Comparison of ENCODE assay signal across 8 cellular contexts in genomic region chr6:136290406-136291010, GRCh38. TPM values are rescaled to one million over a fixed set of nuclear protein-coding genes. Genes with fewer than 3 reads are reported as not detected.
DNase-seq lines count a peak whose midpoint lies in the region; ATAC-seq, FAIRE-seq and TF ChIP-seq lines count a peak whose summit lies in the region.

No MANE protein-coding gene starts in this region.

- no peak overlapping the region for H4K5ac ChIP-seq in H9 (ENCODE audit: insufficient read length, low read depth, low read length)

- no peak for TF ChIP-seq CTCF in H9 (conservative IDR thresholded peaks at IDR 0.05)
- TF ChIP-seq CTCF in NB4 (IDR thresholded peaks at IDR 0.05; ENCODE audit: low read depth, low read length): no peak
- TF ChIP-seq CTCF in psoas muscle (IDR thresholded peaks at IDR 0.05): no peak

- peaks cover 0 to 9% (median 4%) of the 10 kb centered on the region in 3 experiments; a peak in 5 of 7 replicates for H3K36me3 Mint-ChIP-seq in H9 (ENCODE audit: insufficient read depth in 1 of 3, low read depth in 3 of 3)
- peaks cover 23% of the 10 kb centered on the region for H3K36me3 Mint-ChIP-seq in activated naive CD8-positive, alpha-beta T cell treated with anti-CD3 and anti-CD28 coated beads, Interleukin-2, amount 50 U/mL, for 24 hours (ENCODE audit: low read depth)

- peaks cover 8% of the 10 kb centered on the region for H3K23me2 ChIP-seq in H9 (ENCODE audit: insufficient read length, low read depth, low read length, poor library complexity, severe bottlenecking)

- no peaks in the 10 kb centered on the region for H3K36me3 ChIP-seq in psoas muscle (ENCODE audit: insufficient read depth in 1 of 2, low read depth in 1 of 2)

- peaks cover 33% of the 10 kb centered on the region for H3K79me2 ChIP-seq in H9 (ENCODE audit: insufficient read depth, low read length)

- H2BK15ac ChIP-seq in H9 (ENCODE audit: low read depth, low read length): no peak overlapping the region

- DNase-seq in DMS79 (lab: John Stamatoyannopoulos, UW) (peak; percentile 84), H9 (peak; percentile 52), NB4 (ENCODE audit: low read depth) (peak; percentile 92), SW480 (ENCODE audit: low spot score) (peak; percentile 81), left cardiac atrium (peak; percentile 87), psoas muscle (peak; percentile 87 to 94), urothelium cell line (ENCODE audit: low spot score) (peak; percentile 57)
- peak; percentile 72 for DNase-seq in activated naive CD8-positive, alpha-beta T cell treated with anti-CD3 and anti-CD28 coated beads, Interleukin-2, amount 50 U/mL, for 24 hours

- H2AK5ac ChIP-seq in H9 (ENCODE audit: insufficient read length, low read length): no peak overlapping the region

- peak overlapping the region; percentile 97 for H3K4me3 ChIP-seq in NB4 (ENCODE audit: low read depth, low read length)
- peak overlapping the region; percentile 96 for H3K4me3 ChIP-seq in psoas muscle

- peaks cover 0 to 6% of the 10 kb centered on the region in 2 experiments; a peak in 2 of 5 replicates for H3K9me3 Mint-ChIP-seq in H9
- H3K9me3 Mint-ChIP-seq in activated naive CD8-positive, alpha-beta T cell treated with anti-CD3 and anti-CD28 coated beads, Interleukin-2, amount 50 U/mL, for 24 hours: no peaks in the 10 kb centered on the region

- intact Hi-C loops in left cardiac atrium (cut with DNase I): no loop called here
- intact Hi-C loops in psoas muscle (cut with DNase I): no loop called here

- no peak for FAIRE-seq in urothelium cell line (lab: Jason Lieb, UNC)

- H3K4me1 ChIP-seq in H9 (ENCODE audit: insufficient read depth, low read length): no peaks in the 10 kb centered on the region
- peaks cover 38% of the 10 kb centered on the region for H3K4me1 ChIP-seq in psoas muscle

- H3K9ac ChIP-seq in H9 (ENCODE audit: extremely low read depth, insufficient read length, low read length): peak overlapping the region; percentile 84

- H3K14ac ChIP-seq in H9 (ENCODE audit: insufficient read depth, low read length): no peak overlapping the region

- no peak overlapping the region for H2BK12ac ChIP-seq in H9 (ENCODE audit: insufficient read length, low read depth, low read length)

- peaks cover 2% of the 10 kb centered on the region; the same call in 1 of the 2 replicates for H3K27me3 Mint-ChIP-seq in H9 (ENCODE audit: low read depth)
- H3K27me3 Mint-ChIP-seq in activated naive CD8-positive, alpha-beta T cell treated with anti-CD3 and anti-CD28 coated beads, Interleukin-2, amount 50 U/mL, for 24 hours: peaks cover 8% of the 10 kb centered on the region

- H3K4ac ChIP-seq in H9 (ENCODE audit: low read depth, low read length): no peak overlapping the region; the same call in 1 of the 2 replicates

- no peaks in the 10 kb centered on the region for H3K79me1 ChIP-seq in H9 (ENCODE audit: insufficient read depth, low read depth, low read length, poor library complexity, severe bottlenecking)

- H4K91ac ChIP-seq in H9 (ENCODE audit: insufficient read length, low read depth, low read length): no peak overlapping the region

- TF ChIP-seq POLR2A in NB4 (IDR thresholded peaks at IDR 0.05; ENCODE audit: extremely low read depth, insufficient read length): no peak

- no peak overlapping the region for H2BK120ac ChIP-seq in H9 (ENCODE audit: low read depth, low read length, poor library complexity, severe bottlenecking)

- H3K18ac ChIP-seq in H9 (ENCODE audit: insufficient read length, low read depth, low read length): peak overlapping the region; percentile 64

- H4K8ac ChIP-seq in H9 (replicated peaks; ENCODE audit: insufficient read length, low read depth, low read length): peak overlapping the region; percentile 18

- H3K9me3 ChIP-seq in H9 (ENCODE audit: control insufficient read depth, low read depth, low read length): no peaks in the 10 kb centered on the region
- H3K9me3 ChIP-seq in psoas muscle: no peaks in the 10 kb centered on the region

- no peak overlapping the region for H3T11ph ChIP-seq in H9 (ENCODE audit: low read length)

- H3K4me2 ChIP-seq in H9 (ENCODE audit: insufficient read depth, insufficient read length, low read length): peak overlapping the region; percentile 90

- ATAC-seq in activated naive CD8-positive, alpha-beta T cell treated with anti-CD3 and anti-CD28 coated beads, Interleukin-2, amount 50 U/mL, for 24 hours: peak; percentile 52
- peak; percentile 45 to 59 for ATAC-seq in left cardiac atrium
- peak; percentile 76 to 80 (median 78) for ATAC-seq in psoas muscle

- no peak overlapping the region for H3K23ac ChIP-seq in H9 (ENCODE audit: insufficient read length, low read depth, low read length)

- no CpG with 5 or more reads among the region's 22 CpGs for WGBS in H9 (ENCODE audit: extremely low coverage, insufficient read length, low lambda C conversion rate)
- WGBS in psoas muscle, 3 donors: 0 to 1% (median 1%) methylated on average over 22 of the region's 22 CpGs

- H3K27ac ChIP-seq in H9 (ENCODE audit: insufficient read length, low read depth, low read length) (peak overlapping the region; percentile 47), psoas muscle (peak overlapping the region; percentile 100)

- H3K27ac Mint-ChIP-seq in H9: peak overlapping the region; percentile 100
- H3K27ac Mint-ChIP-seq in activated naive CD8-positive, alpha-beta T cell treated with anti-CD3 and anti-CD28 coated beads, Interleukin-2, amount 50 U/mL, for 24 hours: peak overlapping the region; percentile 100

- peak overlapping the region; percentile 99 to 100 for H3K4me3 Mint-ChIP-seq in H9
- peak overlapping the region; percentile 99 for H3K4me3 Mint-ChIP-seq in activated naive CD8-positive, alpha-beta T cell treated with anti-CD3 and anti-CD28 coated beads, Interleukin-2, amount 50 U/mL, for 24 hours

- peaks cover 21 to 32% of the 10 kb centered on the region in 2 experiments for H3K4me1 Mint-ChIP-seq in H9
- H3K4me1 Mint-ChIP-seq in activated naive CD8-positive, alpha-beta T cell treated with anti-CD3 and anti-CD28 coated beads, Interleukin-2, amount 50 U/mL, for 24 hours: peaks cover 44% of the 10 kb centered on the region

- no peak overlapping the region for H2AFZ ChIP-seq in H9 (ENCODE audit: low read length)

- no peak overlapping the region for H2BK5ac ChIP-seq in H9 (ENCODE audit: insufficient read length, low read length)

- no peak overlapping the region for H2BK20ac ChIP-seq in H9 (ENCODE audit: low read depth, low read length, poor library complexity, severe bottlenecking)

- H3K27me3 ChIP-seq in H9 (ENCODE audit: insufficient read depth, low read length): no peaks in the 10 kb centered on the region
- no peaks in the 10 kb centered on the region for H3K27me3 ChIP-seq in psoas muscle (ENCODE audit: insufficient read depth in 3 of 3, low read length in 2 of 3)

- no peaks in the 10 kb centered on the region for H4K20me1 ChIP-seq in H9 (ENCODE audit: control insufficient read depth, insufficient read depth, insufficient read length)

- no peak overlapping the region for H3K56ac ChIP-seq in H9 (ENCODE audit: insufficient read length, low read depth, low read length)

RNA-seq across cellular contexts. Expression of gene BCLAF1, which starts 0.9 kb away (rescaled TPM):
- 250 and 257 TPM in 2 replicates for total RNA-seq in H9 (2021)
- 10 to 100 TPM; 70.9 to 99.8 TPM for total RNA-seq in left cardiac atrium
- 100 to 1,000 TPM in 2 of 4 donors, 10 to 100 TPM in 2; 82.5 to 110 (median 102) TPM for total RNA-seq in psoas muscle
- polyA plus RNA-seq in psoas muscle: 10 to 100 TPM; 22.9 to 56.2 (median 41.3) TPM

RNA-seq across cellular contexts. Expression of gene MTFR2, which starts 40.4 kb away (rescaled TPM):
- total RNA-seq in H9 (2021) (10.0 and 11.8 TPM in 2 replicates), left cardiac atrium (1 to 10 TPM in 1 of 2 donors, under 1 TPM in 1; 0.31 to 1.0 TPM), psoas muscle (under 1 TPM in 3 of 4 donors, not detected in 1; 0.20 to 0.95 (median 0.62) TPM)
- under 1 TPM; 0.07 to 0.62 (median 0.09) TPM for polyA plus RNA-seq in psoas muscle

Comparison
In these comparisons a context has a peak if more than half of its experiments do, and no peak if none do; other contexts are left out.
1. Peak in every context shown above with its lines: DNase-seq, ATAC-seq, H3K4me3 ChIP-seq and H3K27ac ChIP-seq.